Comparison of ENCODE assay signal across 20 cellular contexts in genomic region chr10:42609872-42610271, GRCh38.
"Had no signal": no experiment of that assay in that cellular context is flagged by ENCODE, and none has a peak within 500 bp of the region (broad histone marks: within the 10 kb centered on the region; RNA-seq: fewer than 3 reads in every experiment).

No MANE protein-coding gene starts in this region.

- H3K36me3 ChIP-seq: prostate gland had no signal

- H3K27me3 ChIP-seq: gastroesophageal sphincter, heart right ventricle, neural progenitor cell, right atrium auricular region, suprapubic skin, transverse colon, vagina had no signal

- H3K4me3 ChIP-seq: gastroesophageal sphincter, heart right ventricle, left ventricle myocardium inferior, neural progenitor cell, prostate gland, right atrium auricular region, suprapubic skin, transverse colon, vagina had no signal

- H3K4me1 ChIP-seq: gastroesophageal sphincter, heart right ventricle, left ventricle myocardium inferior, neural progenitor cell, prostate gland, right atrium auricular region, suprapubic skin, transverse colon, vagina had no signal

- H3K9ac ChIP-seq: neural progenitor cell had no signal

- H3K27ac ChIP-seq: gastroesophageal sphincter, heart right ventricle, left ventricle myocardium inferior, neural progenitor cell, prostate gland, right atrium auricular region, suprapubic skin, transverse colon, vagina had no signal

- H3K27ac Mint-ChIP-seq: activated naive CD8-positive, alpha-beta T cell; neural progenitor cell; stimulated activated naive CD8-positive, alpha-beta T cell treated with anti-CD3 and anti-CD28 coated beads, Interleukin-15, Interleukin-2, amounts not matched to agents 100 ng/mL and 50 ng/mL, for 24 hours had no signal

- H3K9me3 ChIP-seq: gastroesophageal sphincter, heart right ventricle, left ventricle myocardium inferior, prostate gland, right atrium auricular region, suprapubic skin, transverse colon, vagina had no signal

- H3K4me1 Mint-ChIP-seq: neural progenitor cell had no signal

- H3K4me3 Mint-ChIP-seq: activated naive CD8-positive, alpha-beta T cell; neural progenitor cell; stimulated activated naive CD8-positive, alpha-beta T cell treated with anti-CD3 and anti-CD28 coated beads, Interleukin-15, Interleukin-2, amounts not matched to agents 100 ng/mL and 50 ng/mL, for 24 hours had no signal

- DNase-seq: cerebellar nuclear complex; cortex of kidney; heart right ventricle; left ventricle myocardium inferior; mammary epithelial cell; stimulated activated CD4-positive, alpha-beta T cell treated with anti-CD3 and anti-CD28 coated beads, Interleukin-12 subunit alpha, Interleukin-12 subunit beta, amount 100 ng/mL, for 4 hours; stimulated activated CD4-positive, alpha-beta T cell treated with anti-CD3 and anti-CD28 coated beads, Interleukin-1b, Interleukin-23, amount 100 ng/mL, for 48 hours; stimulated activated CD8-positive, alpha-beta memory T cell treated with anti-CD3 and anti-CD28 coated beads, Interleukin-4, amount 100 ng/mL, for 48 hours; T-helper 9 cell; transverse colon had no signal

- ATAC-seq: activated CD4-positive, CD25-positive, alpha-beta regulatory T cell treated with anti-CD3 and anti-CD28 coated beads, Interleukin-2, amount 50 U/mL, for 24 hours; esophagus mucosa; gastroesophageal sphincter; heart right ventricle had no signal

- H3K4me2 ChIP-seq: neural progenitor cell had no signal

- H2AFZ ChIP-seq: neural progenitor cell had no signal

- H3K27me3 Mint-ChIP-seq: activated naive CD8-positive, alpha-beta T cell; stimulated activated naive CD8-positive, alpha-beta T cell treated with anti-CD3 and anti-CD28 coated beads, Interleukin-15, Interleukin-2, amounts not matched to agents 100 ng/mL and 50 ng/mL, for 24 hours had no signal
